18 cellular contexts compared by ENCODE assay signal in genomic region chr6:107246249-107246971, GRCh38.
A peak's percentile ranks its signal among the peaks of the same experiment; 100 is the strongest.
DNase-seq lines count a peak whose midpoint lies in the region; ATAC-seq and TF ChIP-seq lines count a peak whose summit lies in the region.
"Had no signal": no experiment of that assay in that cellular context is flagged by ENCODE, and none has a peak within 500 bp of the region (broad histone marks: within the 10 kb centered on the region; RNA-seq: fewer than 3 reads in every experiment).

No MANE protein-coding gene starts in this region.

- no peak for TF ChIP-seq POLR2A in tibial nerve (IDR thresholded peaks at IDR 0.05)

- no peak for TF ChIP-seq CTCF in MCF 10A (IDR thresholded peaks at IDR 0.05; ENCODE audit: unreplicated experiment)
- no peak for TF ChIP-seq CTCF in upper lobe of right lung (IDR thresholded peaks at IDR 0.05)
- TF ChIP-seq CTCF in tibial nerve (IDR thresholded peaks at IDR 0.05): no peak

- no TSS peak for BruUV-seq in MCF 10A (replicated peaks; lab: Mats Ljungman, UMichigan)

- H3K36me3 ChIP-seq in upper lobe of right lung (no peaks in the 10 kb centered on the region), tibial nerve (peaks cover 0 to 3% (median 0%) of the 10 kb centered on the region in 3 donors)

- TF ChIP-seq EP300 in tibial nerve (IDR thresholded peaks at IDR 0.05): no peak

- CTCF ChIA-PET in MCF 10A (lab: Yijun Ruan, JAX): interaction anchor here (0.5 to 0.7 kb wide), 7 partner anchors 10 to 864 kb away, joined by 3 to 4 read pairs (median 3); no protein-coding TSS in a partner anchor

- ATAC-seq in memory B cell (ENCODE audit: low read depth) (no peak), upper lobe of right lung (no peak), GM18868 (IDR thresholded peaks at IDR 0.05; ENCODE audit: unreplicated experiment) (no peak)

- peaks cover 2% of the 10 kb centered on the region for H3K4me1 ChIP-seq in upper lobe of right lung
- peaks cover 0 to 4% (median 0%) of the 10 kb centered on the region in 4 donors for H3K4me1 ChIP-seq in tibial nerve
- H3K4me1 ChIP-seq: BLaER1 treated with 17β-estradiol and CSF1 and Interleukin-3, amounts not matched to agents 10 nM and 100 nM had no signal

- H3K4me3 Mint-ChIP-seq in MCF 10A (ENCODE audit: unreplicated experiment) (peak overlapping the region; percentile 65), memory B cell (no peak overlapping the region)
- H3K4me3 Mint-ChIP-seq: H9 had no signal

- H3K9me3 ChIP-seq in upper lobe of right lung: no peaks in the 10 kb centered on the region
- H3K9me3 ChIP-seq in tibial nerve: no peaks in the 10 kb centered on the region
- H3K9me3 ChIP-seq: BLaER1 treated with 17β-estradiol and CSF1 and Interleukin-3, amounts not matched to agents 10 nM and 100 nM had no signal

- H3K27ac ChIP-seq in upper lobe of right lung (peak overlapping the region; percentile 59), tibial nerve (no peak overlapping the region)
- H3K27ac ChIP-seq: BLaER1 treated with 17β-estradiol and CSF1 and Interleukin-3, amounts not matched to agents 10 nM and 100 nM; HL-60; PC-9 had no signal

- 80 to 83% methylated on average over 3 of the region's 3 CpGs for WGBS in tibial nerve, 2 donors

- DNase-seq in DMS79 treated with DMSO at 0.1 percent for 48 hours (lab: John Stamatoyannopoulos, UW): peak; percentile 35
- DNase-seq in DMS79 (lab: John Stamatoyannopoulos, UW): no peak
- DNase-seq in MCF 10A (ENCODE audit: unreplicated experiment): no peak
- no peak for DNase-seq in memory B cell (ENCODE audit: low spot score in 2 of 2)
- no peak for DNase-seq in upper lobe of right lung
- no peak for DNase-seq in nucleus accumbens (lab: John Stamatoyannopoulos, UW)
- DNase-seq in tibial nerve (ENCODE audit: low spot score in 2 of 2): no peak
- DNase-seq: 8988T, DMS 273 treated with DMSO at 0.1 percent for 48 hours, H9, NCI-H1048, NCI-H1436 treated with DMSO at 0.1 percent for 48 hours, NCI-H2029 treated with DMSO at 0.1 percent for 48 hours, NCI-H510A, PC-9 had no signal

- no peaks in the 10 kb centered on the region for H3K27me3 ChIP-seq in upper lobe of right lung
- H3K27me3 ChIP-seq in tibial nerve: no peaks in the 10 kb centered on the region
- H3K27me3 ChIP-seq: BLaER1 treated with 17β-estradiol and CSF1 and Interleukin-3, amounts not matched to agents 10 nM and 100 nM had no signal

- H3K4me1 Mint-ChIP-seq in MCF 10A (ENCODE audit: insufficient read depth, unreplicated experiment) (peaks cover 31% of the 10 kb centered on the region), memory B cell (no peaks in the 10 kb centered on the region)

- H3K4me3 ChIP-seq in upper lobe of right lung (no peak overlapping the region), tibial nerve (no peak overlapping the region)
- H3K4me3 ChIP-seq: BLaER1 treated with 17β-estradiol and CSF1 and Interleukin-3, amounts not matched to agents 10 nM and 100 nM; PC-9 had no signal

- peak overlapping the region; percentile 95 for H3K27ac Mint-ChIP-seq in MCF 10A (ENCODE audit: low read depth, unreplicated experiment)
- H3K27ac Mint-ChIP-seq in memory B cell: peak overlapping the region; percentile 45
- H3K27ac Mint-ChIP-seq: H9 had no signal

- no peaks in the 10 kb centered on the region for H3K27me3 Mint-ChIP-seq in MCF 10A (ENCODE audit: insufficient read depth, unreplicated experiment)
- H3K27me3 Mint-ChIP-seq in memory B cell: no peaks in the 10 kb centered on the region

- H3K36me3 Mint-ChIP-seq in MCF 10A (ENCODE audit: insufficient read depth, unreplicated experiment): peaks cover 11% of the 10 kb centered on the region
- H3K36me3 Mint-ChIP-seq in memory B cell: peaks cover 4% of the 10 kb centered on the region

- POLR2A ChIA-PET in MCF 10A (lab: Yijun Ruan, JAX): interaction anchor here (0.5 to 3.9 kb wide), 16 partner anchors 8 to 794 kb away, joined by 3 to 31 read pairs (median 6); partner anchors contain the start of genes BEND3 and PDSS2

- intact Hi-C loops in MCF 10A (cut with micrococcal nuclease) (loop anchor here (5.0 to 10.0 kb wide), 2 partner anchors 71 to 132 kb away; partner anchors contain the start of gene BEND3), upper lobe of right lung (cut with DNase I) (no loop called here)

- no peaks in the 10 kb centered on the region for H3K9me3 Mint-ChIP-seq in MCF 10A (ENCODE audit: unreplicated experiment)
- H3K9me3 Mint-ChIP-seq in memory B cell: no peaks in the 10 kb centered on the region
- H3K9me3 Mint-ChIP-seq: H9 had no signal
